In the genomic region with DNA sequence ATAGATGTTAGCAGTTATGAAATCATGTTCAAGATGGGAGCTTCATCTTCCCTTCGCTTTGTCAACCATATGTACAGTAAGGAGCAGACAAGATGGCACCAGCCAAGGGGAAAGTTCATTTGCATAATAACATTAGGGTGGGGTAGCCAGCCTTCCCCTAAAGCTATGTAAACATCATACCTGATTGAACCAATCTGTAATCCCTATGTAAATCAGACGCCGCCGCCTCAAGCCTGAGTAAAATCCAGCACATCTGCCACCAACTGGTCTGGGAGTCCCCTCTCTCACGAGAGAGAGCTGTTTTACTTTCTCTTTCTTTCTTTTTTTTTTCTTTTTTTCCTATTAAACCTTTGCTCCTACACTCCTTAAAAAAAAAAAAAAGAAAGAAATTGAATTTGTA, we compare ENCODE assay signal across 1 cellular context.
TF ChIP-seq lines count a peak whose summit lies in the region.

No MANE protein-coding gene starts in this region.

TF ChIP-seq in GM12878, 131 proteins besides CTCF, POLR2A, EP300 and RAD21:
- 0 out of 2 replicates have a peak, but pooled peaks have one; percentile 25 for TF ChIP-seq POLR2AphosphoS5 (IDR thresholded peaks at IDR 0.05; ENCODE audit: low read length)
- no peak for TF ChIP-seq BRCA1 (IDR thresholded peaks at IDR 0.05; ENCODE audit: low read depth, low read length)
- peak; percentile 63 for TF ChIP-seq ZNF384 (IDR thresholded peaks at IDR 0.05; ENCODE audit: borderline replicate concordance, low read depth, low read length)
- TF ChIP-seq BMI1 (IDR thresholded peaks at IDR 0.05; ENCODE audit: borderline replicate concordance), result no peak
- no peak for TF ChIP-seq SRF (IDR thresholded peaks at IDR 0.05; ENCODE audit: low read depth in 2 of 2, low read length in 2 of 2)
- TF ChIP-seq BHLHE40 (IDR thresholded peaks at IDR 0.05; ENCODE audit: borderline replicate concordance in 1 of 2, low read depth in 2 of 2, low read length in 1 of 2), result peak in 1 of 2 experiments; percentile 33; a peak in 1 of 4 replicates
- no peak for TF ChIP-seq CBX3 (IDR thresholded peaks at IDR 0.05; ENCODE audit: borderline replicate concordance, low read depth)
- no peak for TF ChIP-seq NBN (IDR thresholded peaks at IDR 0.05)
- peak; percentile 86; the same call in 2 of the 3 replicates for TF ChIP-seq POU2F2 (IDR thresholded peaks at IDR 0.05; ENCODE audit: borderline replicate concordance, low read depth, low read length)
- TF ChIP-seq, protein P1, sequence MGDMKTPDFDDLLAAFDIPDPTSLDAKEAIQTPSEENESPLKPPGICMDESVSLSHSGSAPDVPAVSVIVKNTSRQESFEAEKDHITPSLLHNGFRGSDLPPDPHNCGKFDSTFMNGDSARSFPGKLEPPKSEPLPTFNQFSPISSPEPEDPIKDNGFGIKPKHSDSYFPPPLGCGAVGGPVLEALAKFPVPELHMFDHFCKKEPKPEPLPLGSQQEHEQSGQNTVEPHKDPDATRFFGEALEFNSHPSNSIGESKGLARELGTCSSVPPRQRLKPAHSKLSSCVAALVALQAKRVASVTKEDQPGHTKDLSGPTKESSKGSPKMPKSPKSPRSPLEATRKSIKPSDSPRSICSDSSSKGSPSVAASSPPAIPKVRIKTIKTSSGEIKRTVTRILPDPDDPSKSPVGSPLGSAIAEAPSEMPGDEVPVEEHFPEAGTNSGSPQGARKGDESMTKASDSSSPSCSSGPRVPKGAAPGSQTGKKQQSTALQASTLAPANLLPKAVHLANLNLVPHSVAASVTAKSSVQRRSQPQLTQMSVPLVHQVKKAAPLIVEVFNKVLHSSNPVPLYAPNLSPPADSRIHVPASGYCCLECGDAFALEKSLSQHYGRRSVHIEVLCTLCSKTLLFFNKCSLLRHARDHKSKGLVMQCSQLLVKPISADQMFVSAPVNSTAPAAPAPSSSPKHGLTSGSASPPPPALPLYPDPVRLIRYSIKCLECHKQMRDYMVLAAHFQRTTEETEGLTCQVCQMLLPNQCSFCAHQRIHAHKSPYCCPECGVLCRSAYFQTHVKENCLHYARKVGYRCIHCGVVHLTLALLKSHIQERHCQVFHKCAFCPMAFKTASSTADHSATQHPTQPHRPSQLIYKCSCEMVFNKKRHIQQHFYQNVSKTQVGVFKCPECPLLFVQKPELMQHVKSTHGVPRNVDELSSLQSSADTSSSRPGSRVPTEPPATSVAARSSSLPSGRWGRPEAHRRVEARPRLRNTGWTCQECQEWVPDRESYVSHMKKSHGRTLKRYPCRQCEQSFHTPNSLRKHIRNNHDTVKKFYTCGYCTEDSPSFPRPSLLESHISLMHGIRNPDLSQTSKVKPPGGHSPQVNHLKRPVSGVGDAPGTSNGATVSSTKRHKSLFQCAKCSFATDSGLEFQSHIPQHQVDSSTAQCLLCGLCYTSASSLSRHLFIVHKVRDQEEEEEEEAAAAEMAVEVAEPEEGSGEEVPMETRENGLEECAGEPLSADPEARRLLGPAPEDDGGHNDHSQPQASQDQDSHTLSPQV (IDR thresholded peaks at IDR 0.05), result no peak
- peak; percentile 73 for TF ChIP-seq YY1 (IDR thresholded peaks at IDR 0.05; ENCODE audit: low read depth, low read length)
- TF ChIP-seq CREM (IDR thresholded peaks at IDR 0.05; ENCODE audit: low read depth), result no peak
- TF ChIP-seq JUNB (IDR thresholded peaks at IDR 0.05), result peak; percentile 8; the same call in 1 of the 2 replicates
- TF ChIP-seq TCF12 (IDR thresholded peaks at IDR 0.05; ENCODE audit: low read depth, low read length), result no peak
- no peak for TF ChIP-seq BCL11A (IDR thresholded peaks at IDR 0.05; ENCODE audit: low read depth, low read length)
- TF ChIP-seq, protein P2, sequence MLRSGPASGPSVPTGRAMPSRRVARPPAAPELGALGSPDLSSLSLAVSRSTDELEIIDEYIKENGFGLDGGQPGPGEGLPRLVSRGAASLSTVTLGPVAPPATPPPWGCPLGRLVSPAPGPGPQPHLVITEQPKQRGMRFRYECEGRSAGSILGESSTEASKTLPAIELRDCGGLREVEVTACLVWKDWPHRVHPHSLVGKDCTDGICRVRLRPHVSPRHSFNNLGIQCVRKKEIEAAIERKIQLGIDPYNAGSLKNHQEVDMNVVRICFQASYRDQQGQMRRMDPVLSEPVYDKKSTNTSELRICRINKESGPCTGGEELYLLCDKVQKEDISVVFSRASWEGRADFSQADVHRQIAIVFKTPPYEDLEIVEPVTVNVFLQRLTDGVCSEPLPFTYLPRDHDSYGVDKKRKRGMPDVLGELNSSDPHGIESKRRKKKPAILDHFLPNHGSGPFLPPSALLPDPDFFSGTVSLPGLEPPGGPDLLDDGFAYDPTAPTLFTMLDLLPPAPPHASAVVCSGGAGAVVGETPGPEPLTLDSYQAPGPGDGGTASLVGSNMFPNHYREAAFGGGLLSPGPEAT (IDR thresholded peaks at IDR 0.05; ENCODE audit: low read depth), result peak; percentile 43; the same call in 1 of the 2 replicates
- TF ChIP-seq, protein P3, sequence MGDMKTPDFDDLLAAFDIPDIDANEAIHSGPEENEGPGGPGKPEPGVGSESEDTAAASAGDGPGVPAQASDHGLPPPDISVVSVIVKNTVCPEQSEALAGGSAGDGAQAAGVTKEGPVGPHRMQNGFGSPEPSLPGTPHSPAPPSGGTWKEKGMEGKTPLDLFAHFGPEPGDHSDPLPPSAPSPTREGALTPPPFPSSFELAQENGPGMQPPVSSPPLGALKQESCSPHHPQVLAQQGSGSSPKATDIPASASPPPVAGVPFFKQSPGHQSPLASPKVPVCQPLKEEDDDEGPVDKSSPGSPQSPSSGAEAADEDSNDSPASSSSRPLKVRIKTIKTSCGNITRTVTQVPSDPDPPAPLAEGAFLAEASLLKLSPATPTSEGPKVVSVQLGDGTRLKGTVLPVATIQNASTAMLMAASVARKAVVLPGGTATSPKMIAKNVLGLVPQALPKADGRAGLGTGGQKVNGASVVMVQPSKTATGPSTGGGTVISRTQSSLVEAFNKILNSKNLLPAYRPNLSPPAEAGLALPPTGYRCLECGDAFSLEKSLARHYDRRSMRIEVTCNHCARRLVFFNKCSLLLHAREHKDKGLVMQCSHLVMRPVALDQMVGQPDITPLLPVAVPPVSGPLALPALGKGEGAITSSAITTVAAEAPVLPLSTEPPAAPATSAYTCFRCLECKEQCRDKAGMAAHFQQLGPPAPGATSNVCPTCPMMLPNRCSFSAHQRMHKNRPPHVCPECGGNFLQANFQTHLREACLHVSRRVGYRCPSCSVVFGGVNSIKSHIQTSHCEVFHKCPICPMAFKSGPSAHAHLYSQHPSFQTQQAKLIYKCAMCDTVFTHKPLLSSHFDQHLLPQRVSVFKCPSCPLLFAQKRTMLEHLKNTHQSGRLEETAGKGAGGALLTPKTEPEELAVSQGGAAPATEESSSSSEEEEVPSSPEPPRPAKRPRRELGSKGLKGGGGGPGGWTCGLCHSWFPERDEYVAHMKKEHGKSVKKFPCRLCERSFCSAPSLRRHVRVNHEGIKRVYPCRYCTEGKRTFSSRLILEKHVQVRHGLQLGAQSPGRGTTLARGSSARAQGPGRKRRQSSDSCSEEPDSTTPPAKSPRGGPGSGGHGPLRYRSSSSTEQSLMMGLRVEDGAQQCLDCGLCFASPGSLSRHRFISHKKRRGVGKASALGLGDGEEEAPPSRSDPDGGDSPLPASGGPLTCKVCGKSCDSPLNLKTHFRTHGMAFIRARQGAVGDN (IDR thresholded peaks at IDR 0.05), result no peak
